ENCODE assay signal across 8 cellular contexts in genomic region chr9:34047864-34048729, GRCh38. TPM values are rescaled to one million over a fixed set of nuclear protein-coding genes. Genes with fewer than 3 reads are reported as not detected.
DNase-seq lines count a peak whose midpoint lies in the region; ATAC-seq and TF ChIP-seq lines count a peak whose summit lies in the region.

No MANE protein-coding gene starts in this region.

- peaks cover 17% of the 10 kb centered on the region for H3K4me1 Mint-ChIP-seq in Calu3 (ENCODE audit: low read depth, unreplicated experiment)

- TF ChIP-seq POLR2A in adrenal gland (IDR thresholded peaks at IDR 0.05), result no peak

- no TSS peak for BruUV-seq in Calu3 (replicated peaks; lab: Mats Ljungman, UMichigan)

- peak overlapping the region; percentile 66 to 92 (median 82) for H3K4me3 ChIP-seq in adrenal gland
- peak overlapping the region; percentile 93 for H3K4me3 ChIP-seq in iPS-20b (ENCODE audit: low read length)

- DNase-seq in Calu3, result peak; percentile 24
- peak; percentile 44 for DNase-seq in HuH-7 (ENCODE audit: low spot score)
- peak; percentile 81 for DNase-seq in SW480 (ENCODE audit: low spot score)
- peak; percentile 40 to 71 (median 55) for DNase-seq in adrenal gland
- DNase-seq in stimulated activated CD4-positive, alpha-beta T cell treated with anti-CD3 and anti-CD28 coated beads, Interleukin-12 subunit alpha, Interleukin-12 subunit beta, amount 100 ng/mL, for 48 hours (ENCODE audit: low read depth in 2 of 3, low spot score in 1 of 3), result peak; percentile 36 to 50 (median 42)
- no peak for DNase-seq in NCI-H2107 treated with DMSO at 0.1 percent for 48 hours (lab: John Stamatoyannopoulos, UW; ENCODE audit: unreplicated experiment)

- H3K9me3 Mint-ChIP-seq in Calu3 (ENCODE audit: low read depth, unreplicated experiment), result no peaks in the 10 kb centered on the region

- H3K27me3 Mint-ChIP-seq in Calu3 (ENCODE audit: unreplicated experiment), result no peaks in the 10 kb centered on the region

- peak overlapping the region; percentile 93 to 98 (median 94) for H3K27ac ChIP-seq in adrenal gland
- peak overlapping the region; percentile 45 for H3K27ac ChIP-seq in iPS-20b (ENCODE audit: low read length)

- CTCF ChIA-PET in Calu3 (lab: Charles Lee), result interaction anchor here (0.7 to 2.5 kb wide), 2 partner anchors 26 to 1610 kb away, joined by 4 to 15 read pairs; partner anchors contain the start of genes CCDC107 and RMRP

- peak; percentile 31 for ATAC-seq in GM21423 (IDR thresholded peaks at IDR 0.05; ENCODE audit: unreplicated experiment)

- TF ChIP-seq CTCF in Calu3 (IDR thresholded peaks at IDR 0.05; ENCODE audit: unreplicated experiment) (no peak), adrenal gland (IDR thresholded peaks at IDR 0.05) (no peak)

- no peaks in the 10 kb centered on the region for H3K9me3 ChIP-seq in adrenal gland (replicated peaks in 1 of 3)
- no peaks in the 10 kb centered on the region for H3K9me3 ChIP-seq in iPS-20b (ENCODE audit: insufficient read depth, low read depth, low read length)

- peak overlapping the region; percentile 99 for H3K27ac Mint-ChIP-seq in Calu3 (ENCODE audit: unreplicated experiment)

- H3K36me3 Mint-ChIP-seq in Calu3 (ENCODE audit: insufficient read depth, unreplicated experiment), result peaks cover 57% of the 10 kb centered on the region

- H3K4me1 ChIP-seq in adrenal gland (replicated peaks in 1 of 2) (peaks cover 22 to 29% of the 10 kb centered on the region in 2 donors), iPS-20b (ENCODE audit: insufficient read depth, low read length) (peaks cover 7% of the 10 kb centered on the region; the same call in 1 of the 2 replicates)

- peak overlapping the region; percentile 94 for H3K4me3 Mint-ChIP-seq in Calu3 (ENCODE audit: low read depth, unreplicated experiment)

- intact Hi-C loops in Calu3 (cut with micrococcal nuclease; ENCODE audit: unreplicated experiment) (loop anchor here (10.0 kb wide), 1 partner anchor 103 kb away; no protein-coding TSS in a partner anchor), adrenal gland (cut with DNase I) (no loop called here)

- H3K36me3 ChIP-seq in adrenal gland (replicated peaks in 1 of 2) (no peaks in the 10 kb centered on the region), iPS-20b (ENCODE audit: insufficient read depth, low read depth, low read length) (peaks cover 7% of the 10 kb centered on the region; the same call in 1 of the 2 replicates)

- peak overlapping the region; percentile 94 for H3K9ac ChIP-seq in iPS-20b (ENCODE audit: low read depth, low read length)

- WGBS in adrenal gland, 4 donors, result 1% methylated on average over 30 of the region's 30 CpGs

- no peaks in the 10 kb centered on the region for H3K27me3 ChIP-seq in adrenal gland
- no peaks in the 10 kb centered on the region for H3K27me3 ChIP-seq in iPS-20b (ENCODE audit: insufficient read depth, low read length)

RNA-seq across cellular contexts. Expression of gene UBAP2, which starts 0.6 kb away (rescaled TPM):
- total RNA-seq in Calu3 (2022) (45.5 and 48.4 TPM in 2 replicates), adrenal gland (10 to 100 TPM; 20.9 to 60.0 (median 40.9) TPM)
- 10 to 100 TPM; 21.7 to 59.4 (median 29.0) TPM for polyA plus RNA-seq in adrenal gland
